15 cellular contexts compared by ENCODE assay signal in the genomic region with DNA sequence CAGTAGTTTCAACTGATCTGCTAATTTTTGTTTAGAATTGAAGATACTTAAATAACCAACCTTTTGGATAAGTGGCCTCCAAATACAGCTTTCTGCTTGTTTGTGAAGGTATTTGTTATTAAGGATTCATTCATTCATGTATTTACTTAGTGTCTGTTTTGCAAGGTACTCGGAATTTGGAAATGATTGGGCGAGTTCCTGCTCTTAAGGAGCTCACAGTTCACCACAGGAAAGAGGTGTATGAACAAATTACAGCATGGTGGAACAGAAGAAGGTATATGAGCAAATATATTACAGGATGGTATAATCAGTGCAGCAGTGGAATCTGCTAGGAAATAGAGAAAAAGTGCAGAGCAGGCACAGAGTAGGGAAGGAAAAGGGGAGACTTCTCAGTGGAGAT. TPM values are rescaled to one million over a fixed set of nuclear protein-coding genes. Genes with fewer than 3 reads are reported as not detected.
DNase-seq lines count a peak whose midpoint lies in the region; ATAC-seq and TF ChIP-seq lines count a peak whose summit lies in the region.
"Had no signal": no experiment of that assay in that cellular context is flagged by ENCODE, and none has a peak within 500 bp of the region (broad histone marks: within the 10 kb centered on the region; RNA-seq: fewer than 3 reads in every experiment).

No MANE protein-coding gene starts in this region.

- intact Hi-C loops in left ventricle myocardium inferior (cut with micrococcal nuclease): no loop called here
- intact Hi-C loops in left ventricle myocardium superior (cut with micrococcal nuclease): no loop called here
- intact Hi-C loops in PC-9 (cut with micrococcal nuclease; ENCODE audit: unreplicated experiment): loop anchor here (2.0 kb wide), 1 partner anchor 38 kb away; no protein-coding TSS in a partner anchor
- intact Hi-C loops in prostate gland (cut with DNase I): no loop called here

- no peak overlapping the region for H2AFZ ChIP-seq in PC-9
- no peak overlapping the region for H2AFZ ChIP-seq in smooth muscle cell (ENCODE audit: low read depth)

- H3K9ac ChIP-seq in smooth muscle cell (ENCODE audit: low read depth): no peak overlapping the region

- H3K4me2 ChIP-seq in PC-9: peak overlapping the region; percentile 93
- H3K4me2 ChIP-seq in smooth muscle cell: peak overlapping the region; percentile 94

- 92% methylated on average over 2 of the region's 2 CpGs for WGBS in smooth muscle cell (ENCODE audit: low lambda C conversion rate)
- 54% methylated on average over 2 of the region's 2 CpGs for WGBS in prostate gland

- peaks cover 4% of the 10 kb centered on the region for H3K27me3 Mint-ChIP-seq in glutamatergic neuron (ENCODE audit: unreplicated experiment)

- no TSS peak for BruUV-seq in PC-9 (replicated peaks; lab: Mats Ljungman, UMichigan)

- H3K36me3 ChIP-seq in left ventricle myocardium inferior: no peaks in the 10 kb centered on the region
- peaks cover 17% of the 10 kb centered on the region for H3K36me3 ChIP-seq in PC-9 (ENCODE audit: low read depth)
- H3K36me3 ChIP-seq in smooth muscle cell (ENCODE audit: low read depth): no peaks in the 10 kb centered on the region
- no peaks in the 10 kb centered on the region for H3K36me3 ChIP-seq in prostate gland

- no peak for DNase-seq in left ventricle myocardium inferior
- DNase-seq in left ventricle myocardium superior: no peak
- DNase-seq in PC-9: peak in 1 of 2 experiments; percentile 80
- DNase-seq in glutamatergic neuron: no peak
- DNase-seq in smooth muscle cell (lab: John Stamatoyannopoulos, UW; ENCODE audit: unreplicated experiment): no peak
- no peak for DNase-seq in hippocampal formation (lab: John Stamatoyannopoulos, UW)
- DNase-seq in prostate gland (ENCODE audit: low spot score): no peak
- DNase-seq in caudate nucleus (lab: John Stamatoyannopoulos, UW): no peak
- DNase-seq: C1 segment of cervical spinal cord, DMS79 treated with DMSO at 0.1 percent for 48 hours, Kasumi-1, NCI-H187, NCI-H345, NCI-H526 treated with DMSO at 0.1 percent for 48 hours had no signal

- H3K27me3 ChIP-seq in left ventricle myocardium inferior (ENCODE audit: low read depth): no peaks in the 10 kb centered on the region
- no peaks in the 10 kb centered on the region for H3K27me3 ChIP-seq in PC-9 (ENCODE audit: insufficient read depth, low read depth)
- H3K27me3 ChIP-seq in smooth muscle cell (ENCODE audit: low read depth): no peaks in the 10 kb centered on the region
- no peaks in the 10 kb centered on the region for H3K27me3 ChIP-seq in prostate gland (replicated peaks; ENCODE audit: insufficient read depth)
- H3K27me3 ChIP-seq: SJSA1 had no signal

- CTCF ChIA-PET in PC-9 (lab: Charles Lee): interaction anchor here (0.6 to 0.9 kb wide), 3 partner anchors 74 to 156 kb away, joined by 3 read pairs; no protein-coding TSS in a partner anchor

- H3F3A ChIP-seq in PC-9 (ENCODE audit: insufficient read depth, low read depth): peaks cover 48% of the 10 kb centered on the region
- peaks cover 15% of the 10 kb centered on the region for H3F3A ChIP-seq in smooth muscle cell (ENCODE audit: low read depth)

- no peaks in the 10 kb centered on the region for H3K9me2 ChIP-seq in PC-9 (ENCODE audit: insufficient read depth)

- no peak for TF ChIP-seq POLR2A in prostate gland (IDR thresholded peaks at IDR 0.05)

- POLR2A ChIA-PET in PC-9 (lab: Charles Lee; ENCODE audit: unreplicated experiment): interaction anchor here (0.6 to 0.7 kb wide), 3 partner anchors 11 to 180 kb away, joined by 3 to 5 read pairs (median 3); no protein-coding TSS in a partner anchor

- H3K4me1 Mint-ChIP-seq in glutamatergic neuron (ENCODE audit: low read depth, unreplicated experiment): peaks cover 5% of the 10 kb centered on the region

- no peak overlapping the region for H3K4me3 ChIP-seq in left ventricle myocardium inferior
- H3K4me3 ChIP-seq in PC-9: peak overlapping the region; percentile 83; the same call in 1 of the 2 replicates
- H3K4me3 ChIP-seq in smooth muscle cell: no peak overlapping the region
- H3K4me3 ChIP-seq in prostate gland: no peak overlapping the region
- H3K4me3 ChIP-seq: SJSA1 had no signal

- peak overlapping the region; percentile 32 for H3K4me3 Mint-ChIP-seq in glutamatergic neuron (ENCODE audit: unreplicated experiment)

- peaks cover 86% of the 10 kb centered on the region for H4K20me1 ChIP-seq in PC-9 (ENCODE audit: insufficient read depth)
- H4K20me1 ChIP-seq in smooth muscle cell (ENCODE audit: low read depth): peaks cover 94% of the 10 kb centered on the region

- H3K27ac ChIP-seq in left ventricle myocardium inferior (replicated peaks) (peak overlapping the region; percentile 98), PC-9 (peak overlapping the region; percentile 16), smooth muscle cell (ENCODE audit: low read depth) (no peak overlapping the region), prostate gland (no peak overlapping the region), caudate nucleus (ENCODE audit: low read depth, low read length) (no peak overlapping the region)
- H3K27ac ChIP-seq: SJSA1 had no signal

- peaks cover 4% of the 10 kb centered on the region for H3K9me3 Mint-ChIP-seq in glutamatergic neuron (ENCODE audit: unreplicated experiment)

- TF ChIP-seq CTCF in left ventricle myocardium inferior (IDR thresholded peaks at IDR 0.05; ENCODE audit: borderline replicate concordance) (no peak), PC-9 (conservative IDR thresholded peaks at IDR 0.05) (no peak), glutamatergic neuron (IDR thresholded peaks at IDR 0.05; ENCODE audit: partially characterized antibody, unreplicated experiment) (no peak), smooth muscle cell (IDR thresholded peaks at IDR 0.05; ENCODE audit: borderline replicate concordance, insufficient read depth, poor library complexity, severe bottlenecking) (no peak), prostate gland (IDR thresholded peaks at IDR 0.05) (no peak)

- no peak overlapping the region for H3K27ac Mint-ChIP-seq in glutamatergic neuron (ENCODE audit: unreplicated experiment)

- H3K9me3 ChIP-seq in left ventricle myocardium inferior (replicated peaks) (no peaks in the 10 kb centered on the region), PC-9 (ENCODE audit: insufficient read depth, low read depth) (no peaks in the 10 kb centered on the region), smooth muscle cell (replicated peaks; ENCODE audit: low read depth) (no peaks in the 10 kb centered on the region), prostate gland (no peaks in the 10 kb centered on the region)

- H3K79me2 ChIP-seq in PC-9 (ENCODE audit: low read depth) (peaks cover 94% of the 10 kb centered on the region), smooth muscle cell (ENCODE audit: low read depth) (peaks cover 96% of the 10 kb centered on the region)

- H3K36me3 Mint-ChIP-seq in glutamatergic neuron (ENCODE audit: unreplicated experiment): no peaks in the 10 kb centered on the region

- no peak for ATAC-seq in left ventricle myocardium superior

- H3K4me1 ChIP-seq in left ventricle myocardium inferior (peaks cover 98% of the 10 kb centered on the region), PC-9 (replicated peaks; ENCODE audit: insufficient read depth) (peaks cover 77% of the 10 kb centered on the region), smooth muscle cell (ENCODE audit: low read depth) (peaks cover 39% of the 10 kb centered on the region), prostate gland (replicated peaks) (peaks cover 2% of the 10 kb centered on the region)

RNA-seq across cellular contexts. Expression of a gene that starts 4.5 kb away (rescaled TPM):
- total RNA-seq in left ventricle myocardium inferior (50.1 TPM), left ventricle myocardium superior (48.8 TPM), PC-9 (2021) (300 and 446 TPM in 2 replicates), glutamatergic neuron (ENCODE audit: unreplicated experiment) (87.0 TPM), smooth muscle cell (178 and 183 TPM in 2 replicates), prostate gland (100 to 1,000 TPM in 1 of 2 donors, 10 to 100 TPM in 1; 77.1 to 124 TPM)
- polyA plus RNA-seq in smooth muscle cell: 111 TPM in 2 replicates

Comparison
In these comparisons a context has a peak if more than half of its experiments do, and no peak if none do; other contexts are left out.
1. H3K27ac ChIP-seq: peak in left ventricle myocardium inferior (single experiment) and PC-9 (single experiment); none in smooth muscle cell (single experiment), prostate gland (0 of 2) and caudate nucleus (single experiment).